In genomic region chr6:11585426-11586016, GRCh38 we compare ENCODE assay signal across 9 cellular contexts. TPM values are rescaled to one million over a fixed set of nuclear protein-coding genes. Genes with fewer than 3 reads are reported as not detected.
DNase-seq lines count a peak whose midpoint lies in the region; ATAC-seq and TF ChIP-seq lines count a peak whose summit lies in the region.
"Had no signal": no experiment of that assay in that cellular context is flagged by ENCODE, and none has a peak within 500 bp of the region (broad histone marks: within the 10 kb centered on the region; RNA-seq: fewer than 3 reads in every experiment).

No MANE protein-coding gene starts in this region.

- in situ Hi-C loops in GM13977 (cut with MboI; ENCODE audit: low pct_unique_long_range_greater_than_20kb, low sequenced_read_pairs, unreplicated experiment), result loop anchor here (5.0 kb wide), 1 partner anchor 1022 kb away; no protein-coding TSS in a partner anchor

- no peak overlapping the region for H3K4me2 ChIP-seq in neuronal stem cell (ENCODE audit: insufficient read depth, low read length, poor library complexity, severe bottlenecking)

- H4K91ac ChIP-seq in neuronal stem cell (ENCODE audit: low read depth, low read length, poor library complexity), result no peak overlapping the region

- no peak overlapping the region for H2BK5ac ChIP-seq in neuronal stem cell (ENCODE audit: low read length)

- no peak overlapping the region for H3K4me3 ChIP-seq in AG04450 (ENCODE audit: low read depth, low read length)
- H3K4me3 ChIP-seq in neuronal stem cell (ENCODE audit: low read length in 2 of 2), result no peak overlapping the region

- no CpG with 5 or more reads among the region's 1 CpG for WGBS in neuronal stem cell (ENCODE audit: extremely low coverage in 2 of 2, insufficient read length in 2 of 2, insufficient replicate concordance in 1 of 2), 2 donors

- H2AFZ ChIP-seq in neuronal stem cell (ENCODE audit: low read length), result no peak overlapping the region

- no peak overlapping the region for H2AK5ac ChIP-seq in neuronal stem cell (ENCODE audit: low read depth, low read length)

- no peak overlapping the region for H3K27ac ChIP-seq in AG04450 (ENCODE audit: low read depth, low read length)
- no peak overlapping the region for H3K27ac ChIP-seq in neuronal stem cell (replicated peaks; ENCODE audit: low read length)
- H3K27ac ChIP-seq: epithelial cell of prostate had no signal

- no peaks in the 10 kb centered on the region for H3K36me3 ChIP-seq in neuronal stem cell (replicated peaks in 1 of 2; ENCODE audit: control insufficient read depth in 2 of 2, insufficient read depth in 2 of 2, low read length in 2 of 2)

- H2BK120ac ChIP-seq in neuronal stem cell (ENCODE audit: low read depth, low read length), result no peak overlapping the region

- H3K14ac ChIP-seq in neuronal stem cell (ENCODE audit: low read length), result no peak overlapping the region

- ATAC-seq in GM19324 (IDR thresholded peaks at IDR 0.05; ENCODE audit: low FRiP score, unreplicated experiment) (no peak), HG03097 (IDR thresholded peaks at IDR 0.05; ENCODE audit: low FRiP score, unreplicated experiment) (no peak)

- no peak overlapping the region for H2BK12ac ChIP-seq in neuronal stem cell (ENCODE audit: low read length)

- POLR2A ChIA-PET in AG04450 (lab: Yijun Ruan, JAX), result interaction anchor here (1.5 to 1.6 kb wide), 2 partner anchors 31 to 68 kb away, joined by 6 to 13 read pairs; no protein-coding TSS in a partner anchor

- H2BK15ac ChIP-seq in neuronal stem cell (ENCODE audit: low read length), result no peak overlapping the region

- DNase-seq in AG04450 (ENCODE audit: low read depth, low spot score) (peak; percentile 55), GM13977 (ENCODE audit: low spot score) (peak; percentile 66), NCI-H526 treated with DMSO at 0.1 percent for 48 hours (lab: John Stamatoyannopoulos, UW) (peak; percentile 34), dermis microvascular lymphatic vessel endothelial cell (ENCODE audit: low read depth in 2 of 2) (peak; percentile 75 to 78), neuronal stem cell (ENCODE audit: low spot score) (peak; percentile 43)
- DNase-seq in activated CD4-positive, alpha-beta T cell treated with anti-CD3 and anti-CD28 coated beads, Interleukin-2, amount 50 U/mL, for 1 hour, result no peak

- peaks cover 6 to 7% of the 10 kb centered on the region in 2 donors for H3K4me1 ChIP-seq in neuronal stem cell (ENCODE audit: control insufficient read depth in 2 of 2, insufficient read depth in 1 of 2, low read depth in 1 of 2, low read length in 2 of 2)

- H3K27me3 ChIP-seq in AG04450 (ENCODE audit: control insufficient read depth, insufficient read depth, low read length) (no peaks in the 10 kb centered on the region), neuronal stem cell (ENCODE audit: control insufficient read depth in 3 of 3, insufficient read depth in 3 of 3, low read depth in 1 of 3, low read length in 3 of 3) (no peaks in the 10 kb centered on the region)

- H3K79me1 ChIP-seq in neuronal stem cell (ENCODE audit: low read depth, low read length), result no peaks in the 10 kb centered on the region

- H3K9me3 ChIP-seq in AG04450 (ENCODE audit: control insufficient read depth, insufficient read depth, low read length) (no peaks in the 10 kb centered on the region), neuronal stem cell (replicated peaks in 1 of 2; ENCODE audit: control insufficient read depth in 2 of 2, insufficient read depth in 1 of 2, low read depth in 1 of 2, low read length in 2 of 2) (no peaks in the 10 kb centered on the region)

- CTCF ChIA-PET in AG04450 (lab: Charles Lee), result interaction anchor here (0.6 to 6.0 kb wide), 37 partner anchors 10 to 1308 kb away, joined by 3 to 73 read pairs (median 4); partner anchors contain the start of gene EDN1

- H3K23ac ChIP-seq in neuronal stem cell (ENCODE audit: low read depth, low read length, poor library complexity), result no peak overlapping the region

- H3K4ac ChIP-seq in neuronal stem cell (ENCODE audit: low read length), result no peak overlapping the region

- TF ChIP-seq CTCF in AG04450 (IDR thresholded peaks at IDR 0.05; ENCODE audit: low read depth, low read length), result peak; percentile 58
- peak; percentile 62 for TF ChIP-seq CTCF in GM13977 (IDR thresholded peaks at IDR 0.05; ENCODE audit: extremely low read depth, insufficient read depth, missing control alignments)

- H4K8ac ChIP-seq in neuronal stem cell (ENCODE audit: low read depth, low read length), result no peak overlapping the region

- H3K18ac ChIP-seq in neuronal stem cell (ENCODE audit: low read length), result no peak overlapping the region

- no peak overlapping the region for H3K9ac ChIP-seq in neuronal stem cell (ENCODE audit: low read depth, low read length, poor library complexity)

RNA-seq across cellular contexts. Expression of gene TMEM170B, which starts 48.0 kb away (rescaled TPM):
- 0.22 and 0.26 TPM in 2 replicates for polyA plus RNA-seq in AG04450 (2011; rRNA removed)
- 0.32 and 0.48 TPM in 2 replicates for polyA minus RNA-seq in AG04450 (2011; rRNA and poly(A)+ RNA removed)
- 1.4 and 1.6 TPM in 2 replicates for total RNA-seq in dermis microvascular lymphatic vessel endothelial cell
- polyA plus RNA-seq in neuronal stem cell (2013, experiment 1 of 2), result 13.1 TPM
- polyA plus RNA-seq in neuronal stem cell (2013, experiment 2 of 2), result 13.0 TPM
